ENCODE assay signal across 35 cellular contexts in the genomic region with DNA sequence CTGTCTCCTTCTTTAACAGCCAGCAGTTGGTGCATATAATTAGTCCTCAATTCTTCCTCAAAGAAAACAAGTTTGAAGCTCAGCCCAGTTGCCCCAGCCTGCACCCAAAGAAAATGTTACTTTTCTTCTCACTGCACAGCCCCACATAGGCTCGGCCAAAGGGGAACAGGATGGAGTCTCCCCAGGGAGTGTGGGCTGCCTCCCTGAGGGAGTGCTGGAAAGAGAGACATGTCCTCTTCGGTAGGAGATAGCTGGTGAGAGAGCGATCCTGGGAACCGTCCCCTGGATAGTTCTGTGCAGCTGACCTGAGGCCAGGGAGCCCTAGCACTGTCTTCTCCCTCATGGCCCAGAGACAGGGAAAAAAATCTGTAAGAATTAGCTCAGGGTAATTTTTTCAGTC. TPM values are rescaled to one million over a fixed set of nuclear protein-coding genes. Genes with fewer than 3 reads are reported as not detected.
"Had no signal": no experiment of that assay in that cellular context is flagged by ENCODE, and none has a peak within 500 bp of the region (broad histone marks: within the 10 kb centered on the region; RNA-seq: fewer than 3 reads in every experiment).

No MANE protein-coding gene starts in this region.

- FAIRE-seq: endometrium, endothelial cell of umbilical vein had no signal

- H3K36me3 ChIP-seq: ascending aorta, breast epithelium, cardiac muscle cell, colonic mucosa, gastrocnemius medialis, heart left ventricle, WERI-Rb-1 had no signal

- H3K4me3 Mint-ChIP-seq: activated B cell treated with CpG ODN at 0.5 μM for 24 hours; activated CD8-positive, alpha-beta T cell treated with anti-CD3 and anti-CD28 coated beads for 36 hours; activated naive CD4-positive, alpha-beta T cell treated with anti-CD3 and anti-CD28 coated beads, Interleukin-2, amount 10 ng/mL, durations not matched to agents 7 days and 5 days; activated naive CD8-positive, alpha-beta T cell treated with anti-CD3 and anti-CD28 coated beads, Interleukin-2, amount 10 ng/mL, durations not matched to agents 7 days and 5 days; activated T-cell treated with anti-CD3 and anti-CD28 coated beads, Interleukin-2, amount 50 U/mL, for 72 hours; brain; T-cell; T-helper 1 cell treated with Interleukin-12 subunit alpha and Interleukin-12 subunit beta and Interleukin-4 antibody, amounts not matched to agents 30 μg/mL and 1 μg/mL, for 36 hours; T-helper 2 cell treated with Interferon-gamma antibody and Interleukin-4, amounts not matched to agents 5 μg/mL and 100 μg/mL, for 36 hours had no signal

- ATAC-seq: activated CD4-positive, CD25-positive, alpha-beta regulatory T cell treated with anti-CD3 and anti-CD28 coated beads, Interleukin-2, amount 50 U/mL, for 24 hours; activated CD8-positive, alpha-beta T cell treated with anti-CD3 and anti-CD28 coated beads for 36 hours; activated T-cell treated with anti-CD3 and anti-CD28 coated beads, Interleukin-2, amount 50 U/mL, for 72 hours; esophagus mucosa; foreskin keratinocyte; gastrocnemius medialis; heart left ventricle; T-cell had no signal

- H3K9me3 ChIP-seq: ascending aorta, breast epithelium, colonic mucosa, gastrocnemius medialis had no signal

- H3K36me3 Mint-ChIP-seq: activated naive CD4-positive, alpha-beta T cell treated with anti-CD3 and anti-CD28 coated beads, Interleukin-2, amount 10 ng/mL, durations not matched to agents 7 days and 5 days; activated naive CD8-positive, alpha-beta T cell treated with anti-CD3 and anti-CD28 coated beads, Interleukin-2, amount 10 ng/mL, durations not matched to agents 7 days and 5 days; brain; T-cell had no signal

- DNase-seq: activated B cell treated with CpG ODN at 0.5 μM for 24 hours; activated CD4-positive, alpha-beta T cell treated with anti-CD3 and anti-CD28 coated beads for 48 hours; activated CD4-positive, alpha-beta T cell treated with anti-CD3 and anti-CD28 coated beads, Interleukin-2, amount 50 U/mL, for 1 hour; activated CD4-positive, alpha-beta T cell treated with anti-CD3 and anti-CD28 coated beads, Interleukin-2, amount 50 U/mL, for 48 hours; activated CD8-positive, alpha-beta memory T cell treated with anti-CD3 and anti-CD28 coated beads for 24 hours; activated CD8-positive, alpha-beta T cell treated with anti-CD3 and anti-CD28 coated beads for 36 hours; activated gamma-delta T cell; activated naive CD4-positive, alpha-beta T cell; activated naive CD4-positive, alpha-beta T cell treated with anti-CD3 and anti-CD28 coated beads, Interleukin-2, amount 10 ng/mL, durations not matched to agents 7 days and 5 days; activated naive CD8-positive, alpha-beta T cell treated with anti-CD3 and anti-CD28 coated beads, Interleukin-2, amount 10 ng/mL, durations not matched to agents 7 days and 5 days; activated T-cell treated with anti-CD3 and anti-CD28 coated beads, Interleukin-2, amount 50 U/mL, for 72 hours; central memory CD4-positive, alpha-beta T cell; cerebellar nuclear complex; colonic mucosa; effector CD8-positive, alpha-beta T cell; foreskin keratinocyte; gastrocnemius medialis; glutamatergic neuron; heart left ventricle; T-cell; T1000; WERI-Rb-1 had no signal

- H3K27ac ChIP-seq: ascending aorta, breast epithelium, cardiac muscle cell, colonic mucosa, foreskin keratinocyte, gastrocnemius medialis, heart left ventricle, WERI-Rb-1 had no signal

- H3K4me1 ChIP-seq: breast epithelium, colonic mucosa, foreskin keratinocyte had no signal

- H3K4me3 ChIP-seq: ascending aorta, breast epithelium, cardiac muscle cell, colonic mucosa, gastrocnemius medialis, heart left ventricle had no signal

- H3K9me3 Mint-ChIP-seq: activated B cell treated with CpG ODN at 0.5 μM for 24 hours; activated naive CD4-positive, alpha-beta T cell treated with anti-CD3 and anti-CD28 coated beads, Interleukin-2, amount 10 ng/mL, durations not matched to agents 7 days and 5 days; activated naive CD8-positive, alpha-beta T cell treated with anti-CD3 and anti-CD28 coated beads, Interleukin-2, amount 10 ng/mL, durations not matched to agents 7 days and 5 days had no signal

- H3K27me3 ChIP-seq: ascending aorta had no signal

- H3K27ac Mint-ChIP-seq: activated B cell treated with CpG ODN at 0.5 μM for 24 hours; activated CD8-positive, alpha-beta T cell treated with anti-CD3 and anti-CD28 coated beads for 36 hours; activated naive CD4-positive, alpha-beta T cell treated with anti-CD3 and anti-CD28 coated beads, Interleukin-2, amount 10 ng/mL, durations not matched to agents 7 days and 5 days; activated naive CD4-positive, alpha-beta T cell treated with anti-CD3 and anti-CD28 coated beads, Interleukin-2, amount 50 U/mL, for 72 hours; activated naive CD8-positive, alpha-beta T cell treated with anti-CD3 and anti-CD28 coated beads, Interleukin-2, amount 10 ng/mL, durations not matched to agents 7 days and 5 days; activated T-cell treated with anti-CD3 and anti-CD28 coated beads, Interleukin-2, amount 50 U/mL, for 72 hours; brain; T-helper 1 cell treated with Interleukin-12 subunit alpha and Interleukin-12 subunit beta and Interleukin-4 antibody, amounts not matched to agents 30 μg/mL and 1 μg/mL, for 36 hours; T-helper 2 cell treated with Interferon-gamma antibody and Interleukin-4, amounts not matched to agents 5 μg/mL and 100 μg/mL, for 36 hours had no signal

RNA-seq across cellular contexts. Expression of a gene that starts 26.8 kb away (rescaled TPM):
- total RNA-seq: activated B cell treated with CpG ODN at 0.5 μM for 24 hours; activated CD8-positive, alpha-beta T cell treated with anti-CD3 and anti-CD28 coated beads for 36 hours; activated naive CD8-positive, alpha-beta T cell treated with anti-CD3 and anti-CD28 coated beads, Interleukin-2, amount 10 ng/mL, durations not matched to agents 7 days and 5 days; activated T-cell treated with anti-CD3 and anti-CD28 coated beads, Interleukin-2, amount 50 U/mL, for 72 hours; cardiac muscle cell; colonic mucosa; dermis microvascular lymphatic vessel endothelial cell; endothelial cell of umbilical vein; T-cell had no signal

RNA-seq across cellular contexts. Expression of a gene that starts 37.9 kb away (rescaled TPM):
- total RNA-seq: activated B cell treated with CpG ODN at 0.5 μM for 24 hours; activated CD8-positive, alpha-beta T cell treated with anti-CD3 and anti-CD28 coated beads for 36 hours; activated naive CD4-positive, alpha-beta T cell treated with anti-CD3 and anti-CD28 coated beads, Interleukin-2, amount 50 U/mL, for 72 hours; activated naive CD8-positive, alpha-beta T cell treated with anti-CD3 and anti-CD28 coated beads, Interleukin-2, amount 10 ng/mL, durations not matched to agents 7 days and 5 days; activated T-cell treated with anti-CD3 and anti-CD28 coated beads, Interleukin-2, amount 50 U/mL, for 72 hours; ascending aorta; cardiac muscle cell; endothelial cell of umbilical vein; epithelial cell of proximal tubule; esophagus mucosa; foreskin keratinocyte; gastrocnemius medialis; T-cell had no signal

RNA-seq across cellular contexts. Expression of a gene that starts 53.1 kb away (rescaled TPM):
- total RNA-seq: activated B cell treated with CpG ODN at 0.5 μM for 24 hours; activated CD8-positive, alpha-beta T cell treated with anti-CD3 and anti-CD28 coated beads for 36 hours; activated naive CD8-positive, alpha-beta T cell treated with anti-CD3 and anti-CD28 coated beads, Interleukin-2, amount 10 ng/mL, durations not matched to agents 7 days and 5 days; activated T-cell treated with anti-CD3 and anti-CD28 coated beads, Interleukin-2, amount 50 U/mL, for 72 hours; ascending aorta; cardiac muscle cell; endothelial cell of umbilical vein; epithelial cell of proximal tubule; esophagus mucosa; foreskin keratinocyte; T-cell had no signal
